ENCODE assay signal across 27 cellular contexts in the genomic region with DNA sequence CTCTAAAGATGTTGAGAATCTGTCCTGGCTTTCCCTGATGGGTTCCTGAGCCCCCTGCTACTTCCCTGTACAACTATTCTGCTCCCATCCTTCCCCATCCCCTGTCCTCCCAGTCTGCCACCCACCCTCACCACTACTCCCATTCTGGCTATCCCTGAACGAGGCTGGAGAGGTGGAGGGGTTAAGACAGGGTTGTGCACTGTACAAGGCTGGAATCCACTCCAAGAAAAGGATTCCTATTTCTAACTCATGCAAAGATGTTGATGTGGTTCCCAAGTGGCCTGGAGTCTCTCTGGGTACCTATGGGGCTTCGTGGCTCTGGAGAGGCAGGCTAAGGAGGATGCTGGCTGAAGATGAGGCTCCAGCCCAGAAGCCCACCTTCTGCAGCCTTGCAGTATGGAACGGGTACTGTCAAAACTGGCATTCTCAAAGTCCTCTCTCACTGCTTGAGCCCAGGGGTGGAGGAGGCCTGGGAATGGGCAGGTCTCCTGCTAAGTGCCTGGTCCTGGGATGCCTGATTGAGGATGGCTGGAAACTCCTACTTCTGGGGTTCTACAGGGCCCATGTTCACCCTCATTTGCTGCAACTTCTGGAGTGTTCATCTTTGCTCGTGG. TPM values are rescaled to one million over a fixed set of nuclear protein-coding genes. Genes with fewer than 3 reads are reported as not detected.
A peak's percentile ranks its signal among the peaks of the same experiment; 100 is the strongest.
DNase-seq lines count a peak whose midpoint lies in the region; ATAC-seq, FAIRE-seq and TF ChIP-seq lines count a peak whose summit lies in the region.
"Had no signal": no experiment of that assay in that cellular context is flagged by ENCODE, and none has a peak within 500 bp of the region (broad histone marks: within the 10 kb centered on the region; RNA-seq: fewer than 3 reads in every experiment).

No MANE protein-coding gene starts in this region.

- H2AK5ac ChIP-seq in H1 (ENCODE audit: low read depth, low read length), result no peak overlapping the region

- H3K4me3 ChIP-seq in BE2C (ENCODE audit: low read depth, low read length) (peak overlapping the region; percentile 96), RWPE2 (ENCODE audit: severe bottlenecking) (no peak overlapping the region), H1 (ENCODE audit: extremely low read depth in 1 of 4, insufficient read depth in 2 of 4, low read depth in 3 of 4, low read length in 4 of 4) (no peak overlapping the region)
- H3K4me3 ChIP-seq: BLaER1 had no signal

- H3K18ac ChIP-seq in H1 (ENCODE audit: extremely low read depth, low read length), result no peak overlapping the region

- H4K5ac ChIP-seq in H1 (ENCODE audit: insufficient read length, low read depth, low read length), result no peak overlapping the region

- H3K14ac ChIP-seq in H1 (ENCODE audit: insufficient read length), result no peak overlapping the region

- no peak for TF ChIP-seq CTCF in BE2C (IDR thresholded peaks at IDR 0.05; ENCODE audit: low read depth, low read length)
- TF ChIP-seq CTCF in RWPE2 (IDR thresholded peaks at IDR 0.05; ENCODE audit: poor library complexity, severe bottlenecking), result no peak
- no peak for TF ChIP-seq CTCF in H1 (IDR thresholded peaks at IDR 0.05; ENCODE audit: control extremely low read depth in 1 of 3, insufficient read depth in 1 of 3, low read depth in 1 of 3, low read length in 3 of 3)

- H2BK5ac ChIP-seq in H1 (ENCODE audit: low read depth, low read length), result no peak overlapping the region

- peaks cover 3% of the 10 kb centered on the region; the same call in 1 of the 2 replicates for H3K23me2 ChIP-seq in H1 (ENCODE audit: low read depth, low read length)

- peak overlapping the region in 1 of 2 experiments; percentile 46; a peak in 1 of 4 replicates for H3K4me2 ChIP-seq in H1 (ENCODE audit: insufficient read depth in 1 of 2, low read depth in 2 of 2, low read length in 2 of 2)

- DNase-seq in BE2C (no peak), RWPE2 (ENCODE audit: low spot score) (peak; percentile 12), H1 (ENCODE audit: low read depth in 1 of 2, low spot score in 2 of 2) (no peak), posterior vena cava (ENCODE audit: low spot score) (peak; percentile 65), iPS-NIHi7 (ENCODE audit: extremely low spot score) (no peak), HK-2 (ENCODE audit: unreplicated experiment) (no peak)
- DNase-seq: CD4-positive, alpha-beta T cell; COR-L47; DMS 273 treated with DMSO at 0.1 percent for 48 hours; DND-41; KG1; NCI-H1092 treated with DMSO at 0.1 percent for 48 hours; NCI-H146; NCI-H2029 treated with DMSO at 0.1 percent for 48 hours; NCI-H226; NCI-H524; NCI-H82; Right ventricle myocardium superior had no signal

- TF ChIP-seq POLR2A in H1 (IDR thresholded peaks at IDR 0.05; ENCODE audit: control extremely low read depth in 1 of 2, low read depth in 2 of 2, low read length in 2 of 2), result no peak

- no peak overlapping the region for H2BK120ac ChIP-seq in H1 (replicated peaks; ENCODE audit: low read depth, low read length)

- H3K4me1 ChIP-seq in BE2C, result peaks cover 19% of the 10 kb centered on the region
- no peaks in the 10 kb centered on the region for H3K4me1 ChIP-seq in RWPE2 (ENCODE audit: insufficient read depth, poor library complexity, severe bottlenecking)
- peaks cover 0 to 21% (median 17%) of the 10 kb centered on the region in 4 experiments; a peak in 5 of 7 replicates for H3K4me1 ChIP-seq in H1 (replicated peaks in 1 of 4; ENCODE audit: control insufficient read depth in 3 of 4, insufficient read depth in 4 of 4, low read length in 3 of 4)

- H3K27me3 ChIP-seq in BE2C, result peaks cover 3% of the 10 kb centered on the region; the same call in 1 of the 2 replicates
- peaks cover 97% of the 10 kb centered on the region for H3K27me3 ChIP-seq in RWPE2 (ENCODE audit: insufficient read depth, poor library complexity, severe bottlenecking)
- peaks cover 97 to 100% (median 99%) of the 10 kb centered on the region in 4 experiments for H3K27me3 ChIP-seq in H1 (replicated peaks in 1 of 4; ENCODE audit: control insufficient read depth in 3 of 4, extremely low read depth in 1 of 4, insufficient read depth in 3 of 4, low read length in 3 of 4)

- CTCF ChIA-PET in H1 (lab: Charles Lee; ENCODE audit: partially characterized antibody), result interaction anchor here (0.6 to 19.5 kb wide), 6 partner anchors 7 to 1230 kb away, joined by 3 to 284 read pairs (median 6); partner anchors contain the start of gene FEV

- no peak overlapping the region for H2AFZ ChIP-seq in H1 (ENCODE audit: low read length)

- no peak overlapping the region for H3K9ac ChIP-seq in H1 (replicated peaks in 1 of 4; ENCODE audit: extremely low read depth in 1 of 4, low read depth in 3 of 4, low read length in 3 of 4)
- H3K9ac ChIP-seq: BLaER1 had no signal

- WGBS in H1 (ENCODE audit: extremely low coverage in 1 of 2, insufficient coverage in 1 of 2, insufficient read length in 1 of 2, insufficient replicate concordance in 2 of 2, low coverage in 1 of 2, low lambda C conversion rate in 2 of 2, missing lambda C conversion rate in 1 of 2), 2 experiments, result 39% methylated on average over 4 of the region's 4 CpGs; no CpG with 5 or more reads in 1 of the 2 experiments

- no peak overlapping the region for H4K91ac ChIP-seq in H1 (replicated peaks; ENCODE audit: insufficient read length, low read length)

- no peak for TF ChIP-seq EP300 in H1 (IDR thresholded peaks at IDR 0.05; ENCODE audit: borderline replicate concordance in 1 of 2, low read depth in 2 of 2, low read length in 2 of 2)

- POLR2A ChIA-PET in H1 (lab: Charles Lee; ENCODE audit: partially characterized antibody), result no interaction called here

- intact Hi-C loops in posterior vena cava (cut with DNase I), result no loop called here

- H2BK12ac ChIP-seq in H1 (ENCODE audit: low read depth, low read length), result no peak overlapping the region

- H3K56ac ChIP-seq in H1 (replicated peaks; ENCODE audit: insufficient read length, low read depth, low read length), result no peak overlapping the region

- H4K20me1 ChIP-seq in H1 (replicated peaks in 1 of 2; ENCODE audit: control insufficient read depth in 1 of 2, insufficient read depth in 2 of 2, low read length in 2 of 2), result peaks cover 18 to 41% of the 10 kb centered on the region in 2 experiments

- TF ChIP-seq RAD21 in H1 (IDR thresholded peaks at IDR 0.05 in 1 of 2, conservative IDR thresholded peaks at IDR 0.05 in 1 of 2; ENCODE audit: low read depth in 2 of 2, low read length in 2 of 2), result no peak

- H2BK20ac ChIP-seq in H1 (ENCODE audit: low read length), result no peak overlapping the region

- H3K79me1 ChIP-seq in H1 (ENCODE audit: low read depth, low read length), result no peaks in the 10 kb centered on the region

- H3K23ac ChIP-seq in H1 (ENCODE audit: insufficient read length), result no peak overlapping the region

- H3K36me3 ChIP-seq in BE2C, result peaks cover 23% of the 10 kb centered on the region
- H3K36me3 ChIP-seq in RWPE2 (ENCODE audit: low read depth), result no peaks in the 10 kb centered on the region
- peaks cover 0 to 7% (median 0%) of the 10 kb centered on the region in 4 experiments; a peak in 1 of 8 replicates for H3K36me3 ChIP-seq in H1 (ENCODE audit: control insufficient read depth in 2 of 4, insufficient read depth in 4 of 4, low read length in 3 of 4)
- H3K36me3 ChIP-seq: BLaER1 had no signal

- H3K9me3 ChIP-seq in BE2C, result no peaks in the 10 kb centered on the region
- no peaks in the 10 kb centered on the region for H3K9me3 ChIP-seq in RWPE2 (ENCODE audit: severe bottlenecking)
- no peaks in the 10 kb centered on the region for H3K9me3 ChIP-seq in H1 (ENCODE audit: insufficient read depth in 2 of 2, low read depth in 1 of 2, low read length in 1 of 2)
- H3K9me3 ChIP-seq: A549 had no signal

- no peak overlapping the region for H4K8ac ChIP-seq in H1 (ENCODE audit: extremely low read depth, insufficient read depth, low read length)

- no peaks in the 10 kb centered on the region for H3K79me2 ChIP-seq in H1 (ENCODE audit: control insufficient read depth in 1 of 2, insufficient read depth in 2 of 2, low read length in 2 of 2)

- H3K27ac ChIP-seq in RWPE2 (ENCODE audit: poor library complexity, severe bottlenecking) (no peak overlapping the region), H1 (ENCODE audit: low read depth, low read length) (no peak overlapping the region)
- H3K27ac ChIP-seq: A549, BLaER1 had no signal

- ATAC-seq in RWPE2 (ENCODE audit: low read depth), result no peak
- ATAC-seq in HG03457 (IDR thresholded peaks at IDR 0.05; ENCODE audit: unreplicated experiment), result no peak
- ATAC-seq in HG03378 (IDR thresholded peaks at IDR 0.05; ENCODE audit: unreplicated experiment), result no peak
- ATAC-seq: A549 had no signal

- H2BK15ac ChIP-seq in H1 (ENCODE audit: low read length), result no peak overlapping the region

- no peak for FAIRE-seq in H1 (lab: Jason Lieb, UNC)
- FAIRE-seq: A549, GM12891, GM18507, H54 had no signal

- no peak overlapping the region for H3K4ac ChIP-seq in H1 (replicated peaks; ENCODE audit: insufficient read length, low read depth, low read length)

RNA-seq across cellular contexts. Expression of gene FEV, which starts 1.3 kb away (rescaled TPM):
- polyA plus RNA-seq in BE2C (2012; ENCODE audit: insufficient read depth, insufficient read length, low read depth), result 1,006 TPM
- total RNA-seq in H1 (2021; fragmentation: NEBNext Ultra II Directional; extraction: Animal tissue kit (Norgen Biotek cat#: 25700)), result not detected in 2 replicates
- not detected in 2 replicates for polyA plus RNA-seq in H1 (2011; rRNA removed)
- polyA plus RNA-seq in H1 (2011; cell fraction: cytosol; rRNA removed), result not detected
- not detected for polyA plus RNA-seq in H1 (2011; cell fraction: nucleus; rRNA removed)
- polyA plus RNA-seq in H1 (2012, experiment 1 of 2), result not detected in 4 replicates
- not detected for polyA plus RNA-seq in H1 (2012, experiment 2 of 2)
- polyA plus RNA-seq in H1 (2013, experiment 1 of 2), result not detected
- not detected for polyA plus RNA-seq in H1 (2013, experiment 2 of 2)
- polyA minus RNA-seq in H1 (2011; rRNA and poly(A)+ RNA removed), result not detected in 2 replicates
- polyA minus RNA-seq in H1 (2011; cell fraction: cytosol; rRNA and poly(A)+ RNA removed), result not detected
- not detected for polyA minus RNA-seq in H1 (2011; cell fraction: nucleus; rRNA and poly(A)+ RNA removed)
- not detected for total RNA-seq in posterior vena cava
- total RNA-seq: CD4-positive, alpha-beta T cell; HT1080; Right ventricle myocardium superior; SK-MEL-5 had no signal
- polyA plus RNA-seq: A549 had no signal

RNA-seq across cellular contexts. Expression of gene CRYBA2, which starts 7.0 kb away (rescaled TPM):
- 3.1 TPM for polyA plus RNA-seq in BE2C (2012; ENCODE audit: insufficient read depth, insufficient read length, low read depth)
- not detected in 2 replicates for total RNA-seq in H1 (2021; fragmentation: NEBNext Ultra II Directional; extraction: Animal tissue kit (Norgen Biotek cat#: 25700))
- not detected in 2 replicates for polyA plus RNA-seq in H1 (2011; rRNA removed)
- not detected for polyA plus RNA-seq in H1 (2011; cell fraction: cytosol; rRNA removed)
- not detected for polyA plus RNA-seq in H1 (2011; cell fraction: nucleus; rRNA removed)
- polyA plus RNA-seq in H1 (2012, experiment 1 of 2), result not detected in 4 replicates
- not detected for polyA plus RNA-seq in H1 (2012, experiment 2 of 2)
- polyA plus RNA-seq in H1 (2013, experiment 1 of 2), result not detected
- not detected for polyA plus RNA-seq in H1 (2013, experiment 2 of 2)
- polyA minus RNA-seq in H1 (2011; rRNA and poly(A)+ RNA removed), result not detected in 2 replicates
- polyA minus RNA-seq in H1 (2011; cell fraction: cytosol; rRNA and poly(A)+ RNA removed), result not detected
- not detected for polyA minus RNA-seq in H1 (2011; cell fraction: nucleus; rRNA and poly(A)+ RNA removed)
- total RNA-seq in posterior vena cava, result not detected
- total RNA-seq: CD4-positive, alpha-beta T cell; HT1080; Right ventricle myocardium superior; SK-MEL-5 had no signal
- polyA plus RNA-seq: A549 had no signal

RNA-seq across cellular contexts. Expression of gene CDK5R2, which starts 26.8 kb away (rescaled TPM):
- polyA plus RNA-seq in BE2C (2012; ENCODE audit: insufficient read depth, insufficient read length, low read depth), result 126 TPM
- total RNA-seq in H1 (2021; fragmentation: NEBNext Ultra II Directional; extraction: Animal tissue kit (Norgen Biotek cat#: 25700)), result not detected in 2 replicates
- 0.14 TPM in 2 replicates for polyA plus RNA-seq in H1 (2011; rRNA removed)
- polyA plus RNA-seq in H1 (2011; cell fraction: cytosol; rRNA removed), result 0.09 TPM
- not detected for polyA plus RNA-seq in H1 (2011; cell fraction: nucleus; rRNA removed)
- polyA plus RNA-seq in H1 (2012, experiment 1 of 2), result 0.08 to 0.33 TPM (median 0.14 TPM) in 3 of 4 replicates, not detected in the other
- polyA plus RNA-seq in H1 (2012, experiment 2 of 2), result not detected
- 0.10 TPM for polyA plus RNA-seq in H1 (2013, experiment 1 of 2)
- 0.13 TPM for polyA plus RNA-seq in H1 (2013, experiment 2 of 2)
- polyA minus RNA-seq in H1 (2011; rRNA and poly(A)+ RNA removed), result 0.06 TPM in 1 of 2 replicates, not detected in the other
- not detected for polyA minus RNA-seq in H1 (2011; cell fraction: cytosol; rRNA and poly(A)+ RNA removed)
- polyA minus RNA-seq in H1 (2011; cell fraction: nucleus; rRNA and poly(A)+ RNA removed), result not detected
- not detected for total RNA-seq in posterior vena cava
- total RNA-seq: CD4-positive, alpha-beta T cell; Right ventricle myocardium superior had no signal

RNA-seq across cellular contexts. Expression of gene CFAP65, which starts 55.1 kb away (rescaled TPM):
- polyA plus RNA-seq in BE2C (2012; ENCODE audit: insufficient read depth, insufficient read length, low read depth), result 1.1 TPM
- total RNA-seq in H1 (2021; fragmentation: NEBNext Ultra II Directional; extraction: Animal tissue kit (Norgen Biotek cat#: 25700)), result 0.13 and 0.19 TPM in 2 replicates
- 0.38 and 0.45 TPM in 2 replicates for polyA plus RNA-seq in H1 (2011; rRNA removed)
- 1.0 TPM for polyA plus RNA-seq in H1 (2011; cell fraction: cytosol; rRNA removed)
- 0.88 TPM for polyA plus RNA-seq in H1 (2011; cell fraction: nucleus; rRNA removed)
- polyA plus RNA-seq in H1 (2012, experiment 1 of 2), result 0.32 to 0.68 TPM (median 0.52 TPM) in 4 replicates
- polyA plus RNA-seq in H1 (2012, experiment 2 of 2), result 0.33 TPM
- 0.18 TPM for polyA plus RNA-seq in H1 (2013, experiment 1 of 2)
- polyA plus RNA-seq in H1 (2013, experiment 2 of 2), result 0.18 TPM
- 0.35 and 0.76 TPM in 2 replicates for polyA minus RNA-seq in H1 (2011; rRNA and poly(A)+ RNA removed)
- not detected for polyA minus RNA-seq in H1 (2011; cell fraction: cytosol; rRNA and poly(A)+ RNA removed)
- polyA minus RNA-seq in H1 (2011; cell fraction: nucleus; rRNA and poly(A)+ RNA removed), result 0.20 TPM
- total RNA-seq in posterior vena cava, result not detected
- total RNA-seq: CD4-positive, alpha-beta T cell; HT1080; Right ventricle myocardium superior had no signal

Comparison
In these comparisons a context has a peak if more than half of its experiments do, and no peak if none do; other contexts are left out.
1. DNase-seq: peak in RWPE2 (single experiment) and posterior vena cava (single experiment); none in BE2C (single experiment), H1 (0 of 2), iPS-NIHi7 (single experiment) and HK-2 (single experiment).